18 cellular contexts compared by ENCODE assay signal in genomic region chr4:83723609-83724008, GRCh38.
"Had no signal": no experiment of that assay in that cellular context is flagged by ENCODE, and none has a peak within 500 bp of the region (broad histone marks: within the 10 kb centered on the region; RNA-seq: fewer than 3 reads in every experiment).

No MANE protein-coding gene starts in this region.

- H3K4me1 ChIP-seq: body of pancreas, pancreas, sigmoid colon, spleen, testis, upper lobe of left lung had no signal

- H3K36me3 ChIP-seq: pancreas, sigmoid colon, spleen, upper lobe of left lung had no signal

- H3K4me3 ChIP-seq: body of pancreas, mucosa of descending colon, pancreas, sigmoid colon, spleen, testis, upper lobe of left lung had no signal

- DNase-seq: activated CD4-positive, alpha-beta T cell treated with anti-CD3 and anti-CD28 coated beads, Interleukin-2, amount 10 ng/mL, durations not matched to agents 7 days and 5 days; activated CD8-positive, alpha-beta memory T cell treated with anti-CD3 and anti-CD28 coated beads for 24 hours; activated gamma-delta T cell treated with Interleukin-2 at 50 U/mL for 16 hours; amygdala; body of pancreas; caudate nucleus; islet precursor cell; mucosa of descending colon; naive thymus-derived CD4-positive, alpha-beta T cell; pancreas; sigmoid colon; spleen; stimulated activated naive CD8-positive, alpha-beta T cell treated with anti-CD3 and anti-CD28 coated beads, Interleukin-15, amount 100 ng/mL, for 72 hours; testis; upper lobe of left lung had no signal

- FAIRE-seq: colon, pancreas had no signal

- H3K27me3 ChIP-seq: body of pancreas, pancreas, sigmoid colon, testis, upper lobe of left lung had no signal

- ATAC-seq: body of pancreas; esophagus mucosa; left lobe of liver; mucosa of descending colon; naive thymus-derived CD4-positive, alpha-beta T cell; pancreas; stimulated activated naive CD8-positive, alpha-beta T cell treated with anti-CD3 and anti-CD28 coated beads, Interleukin-15, amount 100 ng/mL, for 72 hours had no signal

- H3K9me3 ChIP-seq: body of pancreas, mucosa of descending colon, pancreas, sigmoid colon, spleen, testis, upper lobe of left lung had no signal

- H3K27ac ChIP-seq: body of pancreas, pancreas, sigmoid colon, spleen, testis, upper lobe of left lung had no signal
